Comparison of ENCODE assay signal across 22 cellular contexts in the genomic region with DNA sequence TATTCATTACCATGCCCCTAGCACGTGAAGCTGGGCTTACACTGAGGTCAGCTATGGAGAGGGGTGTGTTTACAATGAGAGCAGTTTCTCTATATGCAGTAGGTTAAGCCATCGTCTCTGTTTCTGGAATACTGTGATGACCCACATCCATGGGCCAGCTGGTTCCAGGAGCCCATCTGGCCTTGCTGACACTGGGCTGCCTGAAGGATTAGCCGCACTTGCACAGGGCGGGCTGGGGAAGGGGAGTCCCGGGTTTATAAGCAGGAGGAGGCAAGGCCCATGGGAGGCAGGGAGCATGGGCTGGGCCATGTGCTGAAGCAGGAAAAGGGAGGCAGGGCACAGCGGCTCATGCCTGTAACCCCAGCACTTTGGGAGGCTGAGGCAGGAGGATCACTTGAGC.
"Had no signal": no experiment of that assay in that cellular context is flagged by ENCODE, and none has a peak within 500 bp of the region (broad histone marks: within the 10 kb centered on the region; RNA-seq: fewer than 3 reads in every experiment).

No MANE protein-coding gene starts in this region.

- H3K9me3 ChIP-seq: SJCRH30, SK-N-SH had no signal

- H3K27ac ChIP-seq: SJCRH30 had no signal

- ATAC-seq: activated CD4-positive, CD25-positive, alpha-beta regulatory T cell treated with anti-CD3 and anti-CD28 coated beads, Interleukin-2, amount 50 U/mL, for 24 hours; activated CD8-positive, alpha-beta T cell treated with anti-CD3 and anti-CD28 coated beads for 36 hours; activated T-cell treated with anti-CD3 and anti-CD28 coated beads, Interleukin-2, amount 50 U/mL, for 72 hours had no signal

- H3K9ac ChIP-seq: SK-N-SH had no signal

- H3K4me3 ChIP-seq: SJCRH30 had no signal

- DNase-seq: activated CD4-positive, alpha-beta T cell treated with anti-CD3 and anti-CD28 coated beads for 4 hours; activated CD8-positive, alpha-beta memory T cell treated with anti-CD3 and anti-CD28 coated beads, Interleukin-2, amount 50 U/mL, for 4 hours; activated CD8-positive, alpha-beta T cell treated with anti-CD3 and anti-CD28 coated beads for 36 hours; activated gamma-delta T cell treated with Interleukin-2 at 50 U/mL for 16 hours; activated naive CD4-positive, alpha-beta T cell treated with anti-CD3 and anti-CD28 coated beads, Interleukin-2, amount 10 ng/mL, durations not matched to agents 7 days and 5 days; activated naive CD8-positive, alpha-beta T cell treated with anti-CD3 and anti-CD28 coated beads for 36 hours; activated T-cell treated with anti-CD3 and anti-CD28 coated beads, Interleukin-2, amount 50 U/mL, for 72 hours; Karpas-422; MM.1S; NCI-H1105; NCI-H1436; NCI-H1694 treated with DMSO at 0.1 percent for 48 hours; NCI-H2081; NCI-H510A treated with DMSO at 0.1 percent for 48 hours; NCI-H748 treated with DMSO at 0.1 percent for 48 hours; OCI-M1; Right ventricle myocardium superior; RPMI8226; SJCRH30; SK-N-SH; SW 1271 had no signal

- H3K27me3 ChIP-seq: SJCRH30 had no signal
